ENCODE assay signal across 1 cellular context in the genomic region with DNA sequence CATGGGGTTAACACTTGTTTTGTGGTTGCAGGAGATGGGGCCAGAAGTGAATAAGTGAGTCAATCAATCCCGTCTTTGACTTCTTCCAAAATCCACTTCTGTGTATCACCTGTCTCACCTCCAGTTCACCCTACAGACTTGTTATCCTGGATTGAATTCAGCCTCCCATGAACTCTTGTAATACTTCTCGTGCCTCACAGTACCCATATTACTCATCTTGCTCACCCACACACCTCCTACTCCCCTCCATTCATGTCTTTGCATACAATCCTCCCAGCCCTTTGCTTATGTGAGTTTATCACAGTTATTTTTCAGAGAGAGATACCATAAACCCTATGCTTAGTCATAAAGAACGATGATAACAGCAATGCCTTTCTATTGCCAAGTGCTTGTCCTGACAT.
TF ChIP-seq lines count a peak whose summit lies in the region.

No MANE protein-coding gene starts in this region.

TF ChIP-seq in IMR-90, 13 proteins besides CTCF, POLR2A, EP300 and RAD21:
- TF ChIP-seq FOS (IDR thresholded peaks at IDR 0.05; ENCODE audit: low read depth, low read length) (peak; percentile 84), RCOR1 (IDR thresholded peaks at IDR 0.05; ENCODE audit: insufficient replicate concordance, low read length) (no peak), BHLHE40 (IDR thresholded peaks at IDR 0.05; ENCODE audit: low read depth, low read length) (peak; percentile 85)
TF ChIP-seq in IMR-90: peak in this region for 2.
